ENCODE assay signal across 26 cellular contexts in the genomic region with DNA sequence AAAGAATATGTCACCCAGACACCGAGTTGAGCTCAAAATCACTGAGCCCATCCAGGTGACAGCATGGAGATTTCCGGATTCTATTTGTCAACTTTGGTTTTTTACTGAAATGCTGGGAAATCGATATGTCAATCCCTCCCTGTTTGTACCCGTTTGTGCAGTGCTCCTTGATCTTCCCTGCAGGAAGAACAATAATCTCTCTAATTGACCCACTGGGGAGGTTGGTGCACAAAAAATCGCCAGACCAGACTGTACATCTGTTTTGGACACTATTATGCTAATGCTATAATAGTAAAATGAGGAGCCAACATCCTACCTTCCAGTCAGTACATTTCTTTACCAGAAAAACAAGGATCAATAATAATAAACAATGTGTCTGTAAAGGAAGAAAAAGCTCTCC. TPM values are rescaled to one million over a fixed set of nuclear protein-coding genes. Genes with fewer than 3 reads are reported as not detected.
"Had no signal": no experiment of that assay in that cellular context is flagged by ENCODE, and none has a peak within 500 bp of the region (broad histone marks: within the 10 kb centered on the region; RNA-seq: fewer than 3 reads in every experiment).

No MANE protein-coding gene starts in this region.

- H3K36me3 ChIP-seq: esophagus muscularis mucosa, left ventricle myocardium inferior, upper lobe of left lung had no signal

- DNase-seq: activated B cell treated with CpG ODN at 0.5 μM for 24 hours; activated CD4-positive, alpha-beta T cell treated with anti-CD3 and anti-CD28 coated beads, Interleukin-2, amount 50 U/mL, for 1 hour; activated CD8-positive, alpha-beta T cell treated with anti-CD3 and anti-CD28 coated beads for 36 hours; activated gamma-delta T cell treated with Interleukin-2 at 50 U/mL for 16 hours; activated naive CD4-positive, alpha-beta T cell treated with anti-CD3 and anti-CD28 coated beads, Interleukin-2, amount 50 U/mL, for 16 hours; activated T-cell treated with anti-CD3 and anti-CD28 coated beads, Interleukin-2, amount 50 U/mL, for 4 hours; amniotic stem cell; foreskin melanocyte; left ventricle myocardium inferior; mesendoderm; natural killer cell; stimulated activated CD4-positive, alpha-beta T cell treated with anti-CD3 and anti-CD28 coated beads, Interleukin-12 subunit alpha, Interleukin-12 subunit beta, amount 100 ng/mL, for 4 hours; stimulated activated CD4-positive, alpha-beta T cell treated with anti-CD3 and anti-CD28 coated beads, Interleukin-4, amount 100 ng/mL, for 1 hour; stimulated activated naive CD8-positive, alpha-beta T cell treated with anti-CD3 and anti-CD28 coated beads, Interleukin-15, amount 100 ng/mL, for 72 hours; substantia nigra; upper lobe of left lung had no signal

- H3K27ac ChIP-seq: esophagus muscularis mucosa, left ventricle myocardium inferior, skin epidermis, upper lobe of left lung had no signal

- H3K4me3 ChIP-seq: esophagus muscularis mucosa, left ventricle myocardium inferior, lung, skin epidermis, upper lobe of left lung had no signal

- H3K9me3 ChIP-seq: left ventricle myocardium inferior, upper lobe of left lung had no signal

RNA-seq across cellular contexts. Expression of a gene that starts 1.8 kb away (rescaled TPM):
- total RNA-seq: activated B cell treated with CpG ODN at 0.5 μM for 24 hours; activated CD8-positive, alpha-beta T cell treated with anti-CD3 and anti-CD28 coated beads for 36 hours; activated T-cell treated with anti-CD3 and anti-CD28 coated beads, Interleukin-2, amount 50 U/mL, for 4 hours; activated T-helper 17 cell treated with anti-CD3 and anti-CD28 coated beads, Interleukin-2, amount 50 U/mL, for 72 hours; astrocyte; esophagus muscularis mucosa; left ventricle myocardium inferior; lung; mononuclear cell; natural killer cell; osteocyte; progenitor cell of endocrine pancreas; renal cortical epithelial cell; sciatic nerve; upper lobe of left lung had no signal
